Comparison of ENCODE assay signal across 8 cellular contexts in the genomic region with DNA sequence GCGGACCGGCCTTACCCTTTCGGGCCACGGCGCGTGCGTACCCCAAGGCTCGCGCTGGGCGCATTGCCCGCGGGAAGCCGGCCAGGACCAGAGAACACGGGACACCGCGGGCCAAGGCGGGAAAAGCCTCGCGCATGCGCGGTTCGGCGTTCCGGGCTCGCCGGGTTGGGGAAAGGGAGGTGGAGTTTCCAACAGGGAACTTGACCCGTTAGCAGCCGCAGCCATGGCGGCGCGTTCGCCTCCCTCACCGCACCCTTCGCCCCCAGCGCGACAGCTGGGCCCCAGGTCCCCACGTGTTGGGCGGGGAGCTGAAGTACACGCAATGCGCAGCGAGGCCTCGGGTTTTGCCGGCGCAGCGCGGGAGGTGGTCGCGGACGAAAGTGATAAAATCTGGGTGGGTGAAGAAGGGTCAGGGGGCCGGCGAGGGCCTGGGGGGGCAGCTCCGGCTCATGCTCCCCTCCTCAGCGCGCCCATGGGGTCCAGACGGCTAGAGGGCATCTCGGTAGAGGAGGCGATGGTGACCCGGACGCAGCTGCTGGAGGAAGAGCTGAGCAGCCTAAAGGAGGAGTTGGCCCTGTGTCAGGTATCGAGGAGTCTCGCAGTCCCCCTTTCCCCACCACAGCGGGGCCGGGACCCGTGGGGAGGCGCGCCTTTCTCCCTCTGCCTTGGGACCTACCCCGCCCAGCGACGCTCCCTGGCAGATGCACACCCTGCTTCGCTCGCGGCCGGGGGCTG. TPM values are rescaled to one million over a fixed set of nuclear protein-coding genes. Genes with fewer than 3 reads are reported as not detected.
DNase-seq lines count a peak whose midpoint lies in the region; ATAC-seq and TF ChIP-seq lines count a peak whose summit lies in the region.

A gene with protein sequence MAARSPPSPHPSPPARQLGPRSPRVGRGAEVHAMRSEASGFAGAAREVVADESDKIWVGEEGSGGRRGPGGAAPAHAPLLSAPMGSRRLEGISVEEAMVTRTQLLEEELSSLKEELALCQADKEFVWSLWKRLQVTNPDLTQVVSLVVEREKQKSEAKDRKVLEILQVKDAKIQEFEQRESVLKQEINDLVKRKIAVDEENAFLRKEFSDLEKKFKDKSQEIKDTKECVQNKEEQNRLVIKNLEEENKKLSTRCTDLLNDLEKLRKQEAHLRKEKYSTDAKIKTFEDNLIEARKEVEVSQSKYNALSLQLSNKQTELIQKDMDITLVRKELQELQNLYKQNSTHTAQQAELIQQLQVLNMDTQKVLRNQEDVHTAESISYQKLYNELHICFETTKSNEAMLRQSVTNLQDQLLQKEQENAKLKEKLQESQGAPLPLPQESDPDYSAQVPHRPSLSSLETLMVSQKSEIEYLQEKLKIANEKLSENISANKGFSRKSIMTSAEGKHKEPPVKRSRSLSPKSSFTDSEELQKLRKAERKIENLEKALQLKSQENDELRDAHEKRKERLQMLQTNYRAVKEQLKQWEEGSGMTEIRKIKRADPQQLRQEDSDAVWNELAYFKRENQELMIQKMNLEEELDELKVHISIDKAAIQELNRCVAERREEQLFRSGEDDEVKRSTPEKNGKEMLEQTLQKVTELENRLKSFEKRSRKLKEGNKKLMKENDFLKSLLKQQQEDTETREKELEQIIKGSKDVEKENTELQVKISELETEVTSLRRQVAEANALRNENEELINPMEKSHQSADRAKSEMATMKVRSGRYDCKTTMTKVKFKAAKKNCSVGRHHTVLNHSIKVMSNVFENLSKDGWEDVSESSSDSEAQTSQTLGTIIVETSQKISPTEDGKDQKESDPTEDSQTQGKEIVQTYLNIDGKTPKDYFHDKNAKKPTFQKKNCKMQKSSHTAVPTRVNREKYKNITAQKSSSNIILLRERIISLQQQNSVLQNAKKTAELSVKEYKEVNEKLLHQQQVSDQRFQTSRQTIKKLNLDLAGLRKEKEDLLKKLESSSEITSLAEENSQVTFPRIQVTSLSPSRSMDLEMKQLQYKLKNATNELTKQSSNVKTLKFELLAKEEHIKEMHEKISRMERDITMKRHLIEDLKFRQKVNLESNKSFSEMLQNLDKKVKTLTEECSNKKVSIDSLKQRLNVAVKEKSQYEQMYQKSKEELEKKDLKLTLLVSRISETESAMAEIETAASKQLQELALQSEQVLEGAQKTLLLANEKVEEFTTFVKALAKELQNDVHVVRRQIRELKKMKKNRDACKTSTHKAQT (N-terminal part only) (plus strand): TSS at position 198 of the 735 bp plus-strand sequence. CDS start 26 bp downstream, at position 224.

- no peaks in the 10 kb centered on the region for H3K9me3 Mint-ChIP-seq in activated CD8-positive, alpha-beta T cell treated with anti-CD3 and anti-CD28 coated beads, Interleukin-2, amount 10 ng/mL, durations not matched to agents 7 days and 5 days (ENCODE audit: insufficient read depth)

- H3K9me3 ChIP-seq in esophagus (ENCODE audit: control insufficient read depth in 2 of 2, insufficient read depth in 1 of 2, low read depth in 1 of 2, low read length in 1 of 2), result peaks cover 0 to 2% of the 10 kb centered on the region in 2 donors
- H3K9me3 ChIP-seq in mononuclear cell (ENCODE audit: low read depth, low read length), result no peaks in the 10 kb centered on the region

- no peaks in the 10 kb centered on the region for H3K36me3 ChIP-seq in esophagus (ENCODE audit: control insufficient read depth in 2 of 2, insufficient read depth in 2 of 2, low read length in 1 of 2)

- H3K27me3 Mint-ChIP-seq in activated CD8-positive, alpha-beta T cell treated with anti-CD3 and anti-CD28 coated beads, Interleukin-2, amount 10 ng/mL, durations not matched to agents 7 days and 5 days (ENCODE audit: low read depth), result peaks cover 19% of the 10 kb centered on the region

- H3K27ac ChIP-seq in esophagus (ENCODE audit: low read depth in 2 of 2, low read length in 1 of 2), result peak within 1 kb of the TSS; percentile 75 to 88

- peaks cover 13% of the 10 kb centered on the region for H3K4me1 Mint-ChIP-seq in activated CD8-positive, alpha-beta T cell treated with anti-CD3 and anti-CD28 coated beads, Interleukin-2, amount 10 ng/mL, durations not matched to agents 7 days and 5 days (ENCODE audit: low read depth)

- peak within 1 kb of the TSS; percentile 99 for H3K4me3 ChIP-seq in AG09309 (ENCODE audit: control insufficient read depth, low read depth, low read length)
- peak within 1 kb of the TSS; percentile 86 to 94 for H3K4me3 ChIP-seq in esophagus (ENCODE audit: low read depth in 1 of 2, low read length in 2 of 2)
- H3K4me3 ChIP-seq in mononuclear cell (ENCODE audit: low read length), result peak within 1 kb of the TSS; percentile 56

- H3K4me1 ChIP-seq in esophagus (ENCODE audit: control insufficient read depth in 2 of 2, insufficient read depth in 2 of 2, low read length in 1 of 2), result peaks cover 5 to 6% of the 10 kb centered on the region in 2 donors
- H3K4me1 ChIP-seq in mononuclear cell (ENCODE audit: insufficient read depth, low read length), result peaks cover 11% of the 10 kb centered on the region

- POLR2A ChIA-PET in activated CD8-positive, alpha-beta T cell treated with anti-CD3 and anti-CD28 coated beads, Interleukin-2, amount 10 ng/mL, durations not matched to agents 7 days and 5 days (lab: Charles Lee), result interaction anchor here (0.6 kb wide), 1 partner anchor 330 kb away, joined by 3 read pairs; no protein-coding TSS in a partner anchor

- DNase-seq in AG09309 (ENCODE audit: low read depth) (peak; percentile 49), NCI-H460 (ENCODE audit: extremely low read depth, low read depth) (peak; percentile 85)
- peak; percentile 52 for DNase-seq in activated CD8-positive, alpha-beta T cell treated with anti-CD3 and anti-CD28 coated beads, Interleukin-2, amount 10 ng/mL, durations not matched to agents 7 days and 5 days
- DNase-seq in stimulated activated CD8-positive, alpha-beta memory T cell treated with anti-CD3 and anti-CD28 coated beads, Interleukin-4, amount 100 ng/mL, for 4 hours (ENCODE audit: low read depth in 2 of 2, low spot score in 1 of 2), result peak; percentile 13 to 20

- TF ChIP-seq CTCF in AG09309 (IDR thresholded peaks at IDR 0.05; ENCODE audit: control insufficient read depth, insufficient read depth, low read depth, low read length, missing control alignments), result no peak

- H3K27ac Mint-ChIP-seq in activated CD8-positive, alpha-beta T cell treated with anti-CD3 and anti-CD28 coated beads, Interleukin-2, amount 10 ng/mL, durations not matched to agents 7 days and 5 days, result peak within 1 kb of the TSS; percentile 75

- peaks cover 7% of the 10 kb centered on the region for H3K36me3 Mint-ChIP-seq in activated CD8-positive, alpha-beta T cell treated with anti-CD3 and anti-CD28 coated beads, Interleukin-2, amount 10 ng/mL, durations not matched to agents 7 days and 5 days (ENCODE audit: low read depth)

- peak within 1 kb of the TSS; percentile 78 for H3K4me3 Mint-ChIP-seq in activated CD8-positive, alpha-beta T cell treated with anti-CD3 and anti-CD28 coated beads, Interleukin-2, amount 10 ng/mL, durations not matched to agents 7 days and 5 days

- CTCF ChIA-PET in activated CD8-positive, alpha-beta T cell treated with anti-CD3 and anti-CD28 coated beads, Interleukin-2, amount 10 ng/mL, durations not matched to agents 7 days and 5 days (lab: Charles Lee), result interaction anchor here (1.5 kb wide), 1 partner anchor 18 kb away, joined by 4 read pairs; no protein-coding TSS in a partner anchor

- peak; percentile 77 for ATAC-seq in GM18907 (IDR thresholded peaks at IDR 0.05; ENCODE audit: unreplicated experiment)
- peak; percentile 87 for ATAC-seq in HG03432 (IDR thresholded peaks at IDR 0.05; ENCODE audit: unreplicated experiment)
- ATAC-seq in activated CD8-positive, alpha-beta T cell treated with anti-CD3 and anti-CD28 coated beads, Interleukin-2, amount 10 ng/mL, durations not matched to agents 7 days and 5 days, result peak; percentile 76

- no peaks in the 10 kb centered on the region for H3K27me3 ChIP-seq in esophagus (ENCODE audit: control insufficient read depth in 1 of 2, insufficient read depth in 2 of 2, low read length in 2 of 2)
- H3K27me3 ChIP-seq in mononuclear cell (ENCODE audit: insufficient read depth, low read length), result no peaks in the 10 kb centered on the region

- WGBS in esophagus, 2 donors, result 1% methylated on average over 61 to 73 of the region's 73 CpGs

RNA-seq across cellular contexts. Expression of the gene that starts here (rescaled TPM):
- total RNA-seq in NCI-H460 (2014; rRNA removed; shearing (Covaris generic)), result 5.8 and 6.4 TPM in 2 replicates
- 3.1 and 3.6 TPM in 2 replicates for polyA plus RNA-seq in NCI-H460 (2014; cell fraction: nucleus; rRNA removed)
- 1 to 10 TPM; 1.2 to 1.5 TPM for total RNA-seq in activated CD8-positive, alpha-beta T cell treated with anti-CD3 and anti-CD28 coated beads, Interleukin-2, amount 10 ng/mL, durations not matched to agents 7 days and 5 days
- polyA plus RNA-seq in esophagus, result 1 to 10 TPM; 1.0 to 1.3 TPM
- total RNA-seq in mononuclear cell, result 4.7 TPM

Comparison
In these comparisons a context has a peak if more than half of its experiments do, and no peak if none do; other contexts are left out.
1. Peak in every context shown above with its lines: DNase-seq, ATAC-seq, H3K4me3 ChIP-seq and H3K27ac ChIP-seq.
2. DNase-seq: peak in every context shown above with its lines; median percentile 85 in NCI-H460; 52 in activated CD8-positive, alpha-beta T cell treated with anti-CD3 and anti-CD28 coated beads, Interleukin-2, amount 10 ng/mL, durations not matched to agents 7 days and 5 days; 49 in AG09309; 16 in stimulated activated CD8-positive, alpha-beta memory T cell treated with anti-CD3 and anti-CD28 coated beads, Interleukin-4, amount 100 ng/mL, for 4 hours.